ENCODE assay signal across 8 cellular contexts in the genomic region with DNA sequence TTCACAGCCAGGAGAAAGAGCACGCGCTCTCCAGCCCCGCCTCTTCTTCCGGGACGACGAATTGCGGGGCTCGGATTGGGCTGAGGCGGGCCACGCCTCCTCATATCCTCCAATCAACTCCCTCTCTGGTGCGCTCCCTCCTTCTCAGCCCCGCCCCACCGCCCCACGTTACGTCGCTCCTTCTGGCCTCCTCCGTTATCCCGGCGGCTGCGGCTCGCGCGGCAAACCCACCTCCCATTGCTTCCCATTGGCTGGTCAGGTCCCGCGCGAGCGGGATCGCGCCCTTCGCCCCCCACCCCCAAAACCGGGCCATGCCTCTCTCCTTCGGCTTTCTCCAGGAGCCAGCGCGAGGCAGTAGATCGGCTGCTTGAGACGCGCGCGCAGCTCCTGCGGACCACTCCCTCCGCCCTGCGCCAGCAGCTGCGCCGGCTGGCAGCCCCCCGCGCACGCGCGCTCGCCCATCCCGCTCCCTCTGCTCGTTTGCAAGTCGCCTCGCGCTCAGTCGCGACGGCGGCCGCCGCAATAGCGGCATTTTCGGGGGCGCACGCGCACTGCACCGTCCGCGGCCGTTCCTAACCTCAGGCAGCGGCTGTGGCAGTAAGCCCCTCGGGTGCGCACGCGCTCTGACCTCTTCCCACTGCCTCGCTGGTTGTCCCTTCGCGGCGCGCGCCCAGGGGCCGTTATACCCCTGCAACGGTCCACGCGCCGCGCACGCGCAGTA. TPM values are rescaled to one million over a fixed set of nuclear protein-coding genes. Genes with fewer than 3 reads are reported as not detected.
DNase-seq lines count a peak whose midpoint lies in the region; ATAC-seq and TF ChIP-seq lines count a peak whose summit lies in the region.

No MANE protein-coding gene starts in this region.

- TF ChIP-seq CTCF in NB4 (IDR thresholded peaks at IDR 0.05; ENCODE audit: low read depth, low read length), result no peak
- no peak for TF ChIP-seq CTCF in omental fat pad (IDR thresholded peaks at IDR 0.05)
- peak in 1 of 3 experiments; percentile 4 for TF ChIP-seq CTCF in testis (IDR thresholded peaks at IDR 0.05)

- peak overlapping the region; percentile 99 for H3K27ac ChIP-seq in testis

- H3K27me3 ChIP-seq in testis, result no peaks in the 10 kb centered on the region

- peak; percentile 67 for ATAC-seq in HG02571 (IDR thresholded peaks at IDR 0.05; ENCODE audit: unreplicated experiment)
- peak; percentile 92 for ATAC-seq in omental fat pad (ENCODE audit: low FRiP score)

- WGBS in testis, 2 donors, result 0 to 1% methylated on average over 50 to 70 of the region's 89 CpGs

- peak overlapping the region; percentile 68 for H3K4me3 ChIP-seq in NB4 (ENCODE audit: low read depth, low read length)
- peak overlapping the region; percentile 94 to 99 for H3K4me3 ChIP-seq in testis

- no peaks in the 10 kb centered on the region for H3K36me3 ChIP-seq in testis (ENCODE audit: low read depth, missing control alignments)

- DNase-seq in GM03348 (ENCODE audit: low spot score), result peak; percentile 96
- DNase-seq in NB4 (ENCODE audit: low read depth), result peak; percentile 100
- DNase-seq in SK-N-DZ (ENCODE audit: low spot score), result peak; percentile 95
- peak; percentile 96 for DNase-seq in activated naive CD4-positive, alpha-beta T cell treated with anti-CD3 and anti-CD28 coated beads, Interleukin-2, amount 50 U/mL, for 16 hours
- DNase-seq in germinal center (ENCODE audit: low spot score), result peak; percentile 96
- peak; percentile 87 for DNase-seq in omental fat pad (ENCODE audit: low spot score)
- peak; percentile 99 for DNase-seq in testis

- TF ChIP-seq POLR2A in NB4 (IDR thresholded peaks at IDR 0.05; ENCODE audit: extremely low read depth, insufficient read length) (no peak), testis (IDR thresholded peaks at IDR 0.05) (no peak)

- H3K9me3 ChIP-seq in testis, result no peaks in the 10 kb centered on the region

- intact Hi-C loops in testis (cut with DNase I; ENCODE audit: low total_unique reads), result no loop called here

- H3K4me1 ChIP-seq in testis, result peaks cover 44% of the 10 kb centered on the region

RNA-seq across cellular contexts. Expression of gene ARHGAP35, which starts 0.5 kb away (rescaled TPM):
- 7.2 and 8.4 TPM in 2 replicates for polyA plus RNA-seq in SK-N-DZ (2014; cell fraction: cytosol; rRNA removed)
- 4.7 and 5.4 TPM in 2 replicates for polyA plus RNA-seq in SK-N-DZ (2014; cell fraction: nucleus; rRNA removed)
- 10 to 100 TPM; 30.1 to 45.2 (median 37.2) TPM for total RNA-seq in omental fat pad
- 100 to 1,000 TPM in 1 of 2 donors, 10 to 100 TPM in 1; 71.9 to 112 TPM for total RNA-seq in testis
- 155 TPM for polyA plus RNA-seq in testis (ENCODE audit: insufficient read depth, low read depth, low replicate concordance)

RNA-seq across cellular contexts. Expression of gene AP2S1, which starts 9.6 kb away (rescaled TPM):
- polyA plus RNA-seq in SK-N-DZ (2014; cell fraction: cytosol; rRNA removed), result 56.7 and 71.7 TPM in 2 replicates
- 38.9 and 43.7 TPM in 2 replicates for polyA plus RNA-seq in SK-N-DZ (2014; cell fraction: nucleus; rRNA removed)
- total RNA-seq in omental fat pad, result 100 to 1,000 TPM in 3 of 4 donors, 10 to 100 TPM in 1; 96.6 to 166 (median 132) TPM
- 100 to 1,000 TPM; 121 to 140 TPM for total RNA-seq in testis
- 127 TPM for polyA plus RNA-seq in testis (ENCODE audit: insufficient read depth, low read depth, low replicate concordance)

Comparison
In these comparisons a context has a peak if more than half of its experiments do, and no peak if none do; other contexts are left out.
1. Peak in every context shown above with its lines: DNase-seq, ATAC-seq, H3K4me3 ChIP-seq and H3K27ac ChIP-seq.